Comparison of ENCODE assay signal across 28 cellular contexts in genomic region chr12:1822699-1823098, GRCh38. TPM values are rescaled to one million over a fixed set of nuclear protein-coding genes. Genes with fewer than 3 reads are reported as not detected.
"Had no signal": no experiment of that assay in that cellular context is flagged by ENCODE, and none has a peak within 500 bp of the region (broad histone marks: within the 10 kb centered on the region; RNA-seq: fewer than 3 reads in every experiment).

No MANE protein-coding gene starts in this region.

- H3K27me3 ChIP-seq: ovary had no signal

- H3K4me1 ChIP-seq: gastrocnemius medialis, left lung, psoas muscle had no signal

- H3K4me3 ChIP-seq: gastrocnemius medialis, heart left ventricle, hepatocyte, left lung, lower lobe of right lung, ovary, psoas muscle, skin epidermis, spleen, thoracic aorta, tibial nerve, upper lobe of left lung had no signal

- H3K9me3 Mint-ChIP-seq: nephron; stimulated activated memory B cell treated with anti-CD40 and anti-IgM and Interleukin-4, amounts not matched to agents 10 μg/mL and 1 μg/mL and 100 μg/mL, for 72 hours had no signal

- H3K4me2 ChIP-seq: hepatocyte had no signal

- DNase-seq: effector CD8-positive, alpha-beta T cell; endodermal cell; foreskin fibroblast; gastrocnemius medialis; heart left ventricle; left cardiac atrium; left lung; lower lobe of right lung; naive B cell; occipital lobe; ovary; psoas muscle; spleen; stimulated activated CD4-positive, alpha-beta T cell treated with anti-CD3 and anti-CD28 coated beads, Interleukin-4, amount 100 ng/mL, for 4 hours; stimulated activated naive CD8-positive, alpha-beta T cell treated with anti-CD3 and anti-CD28 coated beads, Interleukin-15, Interleukin-2, amounts not matched to agents 100 U/mL and 50 U/mL, for 24 hours; upper lobe of left lung had no signal

- H3K4me3 Mint-ChIP-seq: endodermal cell; naive B cell; nephron; stimulated activated memory B cell treated with anti-CD40 and anti-IgM and Interleukin-4, amounts not matched to agents 10 μg/mL and 1 μg/mL and 100 μg/mL, for 72 hours had no signal

- ATAC-seq: esophagus mucosa; gastrocnemius medialis; heart left ventricle; left cardiac atrium; left lung; lower lobe of right lung; psoas muscle; right cardiac atrium; stimulated activated memory B cell treated with anti-CD40 and anti-IgM and Interleukin-4, amounts not matched to agents 10 μg/mL and 1 μg/mL and 100 μg/mL, for 72 hours; stimulated activated naive CD8-positive, alpha-beta T cell treated with anti-CD3 and anti-CD28 coated beads, Interleukin-15, Interleukin-2, amounts not matched to agents 100 U/mL and 50 U/mL, for 24 hours had no signal

- H3K27ac Mint-ChIP-seq: endodermal cell; nephron; stimulated activated memory B cell treated with anti-CD40 and anti-IgM and Interleukin-4, amounts not matched to agents 10 μg/mL and 1 μg/mL and 100 μg/mL, for 72 hours had no signal

- H3K36me3 Mint-ChIP-seq: naive B cell; stimulated activated memory B cell treated with anti-CD40 and anti-IgM and Interleukin-4, amounts not matched to agents 10 μg/mL and 1 μg/mL and 100 μg/mL, for 72 hours had no signal

- H2AFZ ChIP-seq: hepatocyte had no signal

- H3K9me3 ChIP-seq: gastrocnemius medialis, heart left ventricle, left lung, lower lobe of right lung, ovary, psoas muscle, spleen, thoracic aorta, tibial nerve, upper lobe of left lung had no signal

- H3K36me3 ChIP-seq: gastrocnemius medialis, heart left ventricle, left lung, lower lobe of right lung, ovary, spleen, thoracic aorta, tibial nerve, upper lobe of left lung had no signal

- H3K27ac ChIP-seq: epithelial cell of prostate, gastrocnemius medialis, heart left ventricle, hepatocyte, left lung, lower lobe of right lung, ovary, psoas muscle, skin epidermis, spleen, thoracic aorta, tibial nerve, upper lobe of left lung had no signal

- H3K79me2 ChIP-seq: hepatocyte had no signal

RNA-seq across cellular contexts. Expression of gene LRTM2, which starts 2.3 kb away (rescaled TPM):
- total RNA-seq: esophagus mucosa, gastrocnemius medialis, glomerular endothelial cell, heart left ventricle, hepatocyte, kidney epithelial cell, left cardiac atrium, left lung, lower lobe of right lung, ovary, psoas muscle, renal cortical epithelial cell, right cardiac atrium, thoracic aorta, tibial nerve, upper lobe of left lung had no signal
- polyA plus RNA-seq: heart left ventricle, hepatocyte, ovary, psoas muscle, right cardiac atrium, spleen had no signal
